Comparison of ENCODE assay signal across 34 cellular contexts in genomic region chr5:113193311-113193978, GRCh38.
"Had no signal": no experiment of that assay in that cellular context is flagged by ENCODE, and none has a peak within 500 bp of the region (broad histone marks: within the 10 kb centered on the region; RNA-seq: fewer than 3 reads in every experiment).

No MANE protein-coding gene starts in this region.

- H3K36me3 ChIP-seq: adrenal gland, ascending aorta, breast epithelium, cardiac muscle cell, colonic mucosa had no signal

- H3K4me3 Mint-ChIP-seq: activated CD4-positive, alpha-beta memory T cell treated with anti-CD3 and anti-CD28 coated beads for 36 hours; activated CD4-positive, alpha-beta T cell treated with anti-CD3 and anti-CD28 coated beads for 36 hours; activated CD4-positive, alpha-beta T cell treated with anti-CD3 and anti-CD28 coated beads, Interleukin-2, amount 10 ng/mL, durations not matched to agents 24 days and 14 days; activated CD8-positive, alpha-beta memory T cell treated with anti-CD3 and anti-CD28 coated beads, Interleukin-2, amount 10 ng/mL, durations not matched to agents 7 days and 5 days; activated CD8-positive, alpha-beta T cell treated with anti-CD3 and anti-CD28 coated beads, Interleukin-2, amount 10 ng/mL, durations not matched to agents 7 days and 5 days; activated naive CD4-positive, alpha-beta T cell treated with anti-CD3 and anti-CD28 coated beads for 36 hours; activated naive CD4-positive, alpha-beta T cell treated with anti-CD3 and anti-CD28 coated beads, Interleukin-2, amount 50 U/mL, for 24 hours; activated naive CD8-positive, alpha-beta T cell treated with anti-CD3 and anti-CD28 coated beads for 36 hours; activated naive CD8-positive, alpha-beta T cell treated with anti-CD3 and anti-CD28 coated beads, Interleukin-2, amount 50 U/mL, for 24 hours; activated T-helper 1 cell treated with anti-CD3 and anti-CD28 coated beads, Interleukin-12 subunit alpha, Interleukin-12 subunit beta, Interleukin-2, Interleukin-4 antibody, amounts not matched to agents 30 ng/mL and 10 ng/mL and 1 ng/mL, durations not matched to agents 14 hours and 24 hours and 36 hours; brain; dendritic cell treated with granulocyte-macrophage colony-stimulating factor and Interleukin-4, amounts not matched to agents 40 ng/mL and 50 ng/mL, for 4 days had no signal

- H3K9me3 ChIP-seq: adrenal gland, breast epithelium, colonic mucosa, esophagus squamous epithelium had no signal

- H3K27ac ChIP-seq: adrenal gland, ascending aorta, breast epithelium, cardiac muscle cell, colonic mucosa, dorsolateral prefrontal cortex, epithelial cell of prostate had no signal

- H3K4me1 ChIP-seq: ascending aorta, breast epithelium, colonic mucosa had no signal

- FAIRE-seq: frontal cortex had no signal

- DNase-seq: activated CD4-positive, alpha-beta memory T cell treated with anti-CD3 and anti-CD28 coated beads for 36 hours; activated CD4-positive, alpha-beta T cell treated with anti-CD3 and anti-CD28 coated beads for 36 hours; activated CD4-positive, alpha-beta T cell treated with anti-CD3 and anti-CD28 coated beads, Interleukin-2, amount 10 ng/mL, durations not matched to agents 24 days and 14 days; activated CD4-positive, CD25-positive, alpha-beta regulatory T cell; activated CD4-positive, CD25-positive, alpha-beta regulatory T cell treated with anti-CD3 and anti-CD28 coated beads, Interleukin-2, amount 50 U/mL, for 72 hours; activated CD8-positive, alpha-beta memory T cell treated with anti-CD3 and anti-CD28 coated beads, Interleukin-2, amount 10 ng/mL, durations not matched to agents 7 days and 5 days; activated CD8-positive, alpha-beta memory T cell treated with anti-CD3 and anti-CD28 coated beads, Interleukin-2, amount 50 U/mL, for 4 hours; activated CD8-positive, alpha-beta T cell treated with anti-CD3 and anti-CD28 coated beads, Interleukin-2, amount 10 ng/mL, durations not matched to agents 7 days and 5 days; activated effector memory CD4-positive, alpha-beta T cell treated with anti-CD3 and anti-CD28 coated beads, Interleukin-2, amount 50 U/mL, for 16 hours; activated naive CD4-positive, alpha-beta T cell treated with anti-CD3 and anti-CD28 coated beads for 36 hours; activated naive CD8-positive, alpha-beta T cell treated with anti-CD3 and anti-CD28 coated beads for 36 hours; activated naive CD8-positive, alpha-beta T cell treated with anti-CD3 and anti-CD28 coated beads, Interleukin-2, amount 50 U/mL, for 24 hours; activated T-cell treated with anti-CD3 and anti-CD28 coated beads, Interleukin-2, amount 50 U/mL, for 1 hour; activated T-cell treated with anti-CD3 and anti-CD28 coated beads, Interleukin-2, amount 50 U/mL, for 48 hours; adrenal gland; central memory CD4-positive, alpha-beta T cell; cerebellar nuclear complex; colonic mucosa; dorsolateral prefrontal cortex; effector memory CD4-positive, alpha-beta T cell; esophagus squamous epithelium; foreskin fibroblast; head of caudate nucleus; T-helper 2 cell had no signal

- H3K36me3 Mint-ChIP-seq: activated CD8-positive, alpha-beta memory T cell treated with anti-CD3 and anti-CD28 coated beads, Interleukin-2, amount 10 ng/mL, durations not matched to agents 7 days and 5 days; activated naive CD4-positive, alpha-beta T cell treated with anti-CD3 and anti-CD28 coated beads, Interleukin-2, amount 50 U/mL, for 24 hours; activated naive CD8-positive, alpha-beta T cell treated with anti-CD3 and anti-CD28 coated beads for 36 hours had no signal

- H3K27me3 ChIP-seq: adrenal gland, ascending aorta, breast epithelium, cardiac muscle cell, colonic mucosa, dorsolateral prefrontal cortex, esophagus squamous epithelium had no signal

- H3K4me1 Mint-ChIP-seq: activated CD4-positive, alpha-beta T cell treated with anti-CD3 and anti-CD28 coated beads for 36 hours; activated CD4-positive, alpha-beta T cell treated with anti-CD3 and anti-CD28 coated beads, Interleukin-2, amount 10 ng/mL, durations not matched to agents 24 days and 14 days; activated CD8-positive, alpha-beta memory T cell treated with anti-CD3 and anti-CD28 coated beads, Interleukin-2, amount 10 ng/mL, durations not matched to agents 7 days and 5 days; activated naive CD4-positive, alpha-beta T cell treated with anti-CD3 and anti-CD28 coated beads, Interleukin-2, amount 50 U/mL, for 24 hours; activated naive CD8-positive, alpha-beta T cell treated with anti-CD3 and anti-CD28 coated beads for 36 hours; activated naive CD8-positive, alpha-beta T cell treated with anti-CD3 and anti-CD28 coated beads, Interleukin-2, amount 50 U/mL, for 24 hours had no signal

- H3K4me3 ChIP-seq: adrenal gland, ascending aorta, breast epithelium, cardiac muscle cell, colonic mucosa, dorsolateral prefrontal cortex, esophagus squamous epithelium had no signal

- H3K27me3 Mint-ChIP-seq: activated CD4-positive, alpha-beta memory T cell treated with anti-CD3 and anti-CD28 coated beads for 36 hours; activated CD4-positive, alpha-beta T cell treated with anti-CD3 and anti-CD28 coated beads for 36 hours; activated CD4-positive, alpha-beta T cell treated with anti-CD3 and anti-CD28 coated beads, Interleukin-2, amount 10 ng/mL, durations not matched to agents 24 days and 14 days; activated CD8-positive, alpha-beta memory T cell treated with anti-CD3 and anti-CD28 coated beads, Interleukin-2, amount 10 ng/mL, durations not matched to agents 7 days and 5 days; activated naive CD4-positive, alpha-beta T cell treated with anti-CD3 and anti-CD28 coated beads, Interleukin-2, amount 50 U/mL, for 24 hours; activated naive CD8-positive, alpha-beta T cell treated with anti-CD3 and anti-CD28 coated beads for 36 hours; activated naive CD8-positive, alpha-beta T cell treated with anti-CD3 and anti-CD28 coated beads, Interleukin-2, amount 50 U/mL, for 24 hours; brain had no signal

- H3K9me3 Mint-ChIP-seq: activated CD4-positive, alpha-beta T cell treated with anti-CD3 and anti-CD28 coated beads, Interleukin-2, amount 10 ng/mL, durations not matched to agents 24 days and 14 days; activated naive CD4-positive, alpha-beta T cell treated with anti-CD3 and anti-CD28 coated beads, Interleukin-2, amount 50 U/mL, for 24 hours; activated T-helper 2 cell treated with anti-CD3 and anti-CD28 coated beads, Interferon-gamma antibody, Interleukin-2, Interleukin-4, amounts not matched to agents 10 μg/mL and 5 μg/mL and 100 μg/mL, durations not matched to agents 14 hours and 24 hours and 36 hours; dendritic cell treated with granulocyte-macrophage colony-stimulating factor and Interleukin-4, amounts not matched to agents 40 ng/mL and 50 ng/mL, for 4 days had no signal

- H3K27ac Mint-ChIP-seq: activated CD4-positive, alpha-beta memory T cell treated with anti-CD3 and anti-CD28 coated beads for 36 hours; activated CD4-positive, alpha-beta T cell treated with anti-CD3 and anti-CD28 coated beads for 36 hours; activated CD4-positive, alpha-beta T cell treated with anti-CD3 and anti-CD28 coated beads, Interleukin-2, amount 10 ng/mL, durations not matched to agents 24 days and 14 days; activated CD8-positive, alpha-beta memory T cell treated with anti-CD3 and anti-CD28 coated beads, Interleukin-2, amount 10 ng/mL, durations not matched to agents 7 days and 5 days; activated CD8-positive, alpha-beta T cell treated with anti-CD3 and anti-CD28 coated beads, Interleukin-2, amount 10 ng/mL, durations not matched to agents 7 days and 5 days; activated naive CD4-positive, alpha-beta T cell treated with anti-CD3 and anti-CD28 coated beads for 36 hours; activated naive CD4-positive, alpha-beta T cell treated with anti-CD3 and anti-CD28 coated beads, Interleukin-2, amount 50 U/mL, for 24 hours; activated naive CD8-positive, alpha-beta T cell treated with anti-CD3 and anti-CD28 coated beads for 36 hours; activated naive CD8-positive, alpha-beta T cell treated with anti-CD3 and anti-CD28 coated beads, Interleukin-2, amount 50 U/mL, for 24 hours; activated T-helper 1 cell treated with anti-CD3 and anti-CD28 coated beads, Interleukin-12 subunit alpha, Interleukin-12 subunit beta, Interleukin-2, Interleukin-4 antibody, amounts not matched to agents 30 ng/mL and 10 ng/mL and 1 ng/mL, durations not matched to agents 14 hours and 24 hours and 36 hours; activated T-helper 2 cell treated with anti-CD3 and anti-CD28 coated beads, Interferon-gamma antibody, Interleukin-2, Interleukin-4, amounts not matched to agents 10 μg/mL and 5 μg/mL and 100 μg/mL, durations not matched to agents 14 hours and 24 hours and 36 hours; brain; dendritic cell treated with granulocyte-macrophage colony-stimulating factor and Interleukin-4, amounts not matched to agents 40 ng/mL and 50 ng/mL, for 4 days had no signal

- ATAC-seq: activated CD4-positive, alpha-beta T cell treated with anti-CD3 and anti-CD28 coated beads for 36 hours; activated CD8-positive, alpha-beta memory T cell treated with anti-CD3 and anti-CD28 coated beads, Interleukin-2, amount 10 ng/mL, durations not matched to agents 7 days and 5 days; activated CD8-positive, alpha-beta T cell treated with anti-CD3 and anti-CD28 coated beads, Interleukin-2, amount 10 ng/mL, durations not matched to agents 7 days and 5 days; activated naive CD8-positive, alpha-beta T cell treated with anti-CD3 and anti-CD28 coated beads, Interleukin-2, amount 50 U/mL, for 24 hours had no signal
